8 cellular contexts compared by ENCODE assay signal in genomic region chr12:131586269-131586668, GRCh38.
"Had no signal": no experiment of that assay in that cellular context is flagged by ENCODE, and none has a peak within 500 bp of the region (broad histone marks: within the 10 kb centered on the region; RNA-seq: fewer than 3 reads in every experiment).

No MANE protein-coding gene starts in this region.

- H3K9me3 ChIP-seq: HAP-1 had no signal

- DNase-seq: GM23248, GOT3, H7, H9, HCEC 1CT, HFFc6 had no signal

- H3K9ac ChIP-seq: GM23248 had no signal

- ATAC-seq: GM23338 had no signal

- H2AFZ ChIP-seq: GM23248, GM23338 had no signal

- H3K4me1 ChIP-seq: HAP-1 had no signal

- H3K4me3 ChIP-seq: GM23248, GM23338, HAP-1 had no signal

- H3K27ac ChIP-seq: GM23248 had no signal

- H3K36me3 ChIP-seq: HAP-1 had no signal

- H3K4me2 ChIP-seq: GM23338 had no signal
